Comparison of ENCODE assay signal across 19 cellular contexts in the genomic region with DNA sequence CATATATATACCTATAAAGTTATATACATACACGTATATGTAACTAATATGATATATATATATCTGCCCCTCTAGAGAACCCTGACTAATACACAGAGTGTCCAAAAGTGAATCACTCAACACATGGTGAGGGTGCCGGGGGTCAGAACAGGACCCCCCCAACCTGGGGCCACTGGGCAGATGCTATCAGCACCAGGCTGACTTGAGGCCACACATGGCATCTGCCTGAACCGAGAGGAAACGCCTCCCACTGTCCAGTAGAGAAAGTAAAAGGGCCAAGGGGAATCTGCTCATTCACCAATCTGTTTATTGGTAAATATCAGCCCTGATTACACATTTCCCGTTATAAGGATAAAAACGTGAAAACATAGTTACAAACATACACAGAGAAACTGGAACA.
"Had no signal": no experiment of that assay in that cellular context is flagged by ENCODE, and none has a peak within 500 bp of the region (broad histone marks: within the 10 kb centered on the region; RNA-seq: fewer than 3 reads in every experiment).

No MANE protein-coding gene starts in this region.

- H3K9me3 ChIP-seq: SJSA1 had no signal

- DNase-seq: KBM-7, MV-4-11, NCI-H1048, NCI-H1105, NCI-H1417, NCI-H1436 treated with DMSO at 0.1 percent for 48 hours, NCI-H1694, NCI-H187 treated with DMSO at 0.1 percent for 48 hours, NCI-H2029 treated with DMSO at 0.1 percent for 48 hours, NCI-H2171 treated with DMSO at 0.1 percent for 48 hours, NCI-H345, NCI-H446 treated with DMSO at 0.1 percent for 48 hours, NCI-H510A treated with DMSO at 0.1 percent for 48 hours, NCI-H526, Right ventricle myocardium superior, RPMI8226, SIG-M5 had no signal

- H3K4me3 ChIP-seq: SJSA1, SK-N-MC had no signal

- H3K27me3 ChIP-seq: SJSA1 had no signal

- H3K27ac ChIP-seq: SJSA1, SK-N-MC had no signal

- H3K36me3 ChIP-seq: SJSA1 had no signal
